In the genomic region with DNA sequence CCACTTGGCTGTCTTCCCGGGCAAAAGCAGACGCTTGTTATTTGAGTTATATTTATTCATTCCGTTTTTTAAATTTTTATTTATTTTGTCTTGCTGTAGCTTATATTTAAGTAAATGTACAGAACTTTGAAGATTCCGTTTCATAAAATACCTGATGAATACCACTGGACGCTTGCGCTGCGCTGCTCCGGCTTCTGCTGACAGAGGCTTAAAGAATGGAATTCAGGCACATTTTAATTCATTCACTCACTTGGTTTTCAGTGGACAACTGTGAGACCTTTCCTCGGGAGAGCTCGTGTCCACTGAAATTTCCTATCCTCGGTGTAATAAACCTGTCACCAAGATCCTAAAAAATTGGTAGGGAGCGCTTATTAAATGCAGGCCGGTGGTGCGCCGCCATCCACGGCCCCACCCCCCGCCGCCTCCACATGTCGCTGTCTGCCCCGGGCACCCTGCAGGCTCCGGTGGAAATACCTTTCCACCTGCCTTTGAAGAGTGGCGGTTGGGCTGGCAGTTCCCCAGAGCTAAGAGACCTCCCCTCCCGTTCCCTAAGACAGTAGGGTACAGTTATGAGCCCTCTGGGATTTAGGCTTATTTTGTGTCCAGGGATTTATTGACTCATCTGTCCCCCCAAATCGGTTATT, we compare ENCODE assay signal across 16 cellular contexts.
DNase-seq lines count a peak whose midpoint lies in the region; ATAC-seq and TF ChIP-seq lines count a peak whose summit lies in the region.
"Had no signal": no experiment of that assay in that cellular context is flagged by ENCODE, and none has a peak within 500 bp of the region (broad histone marks: within the 10 kb centered on the region; RNA-seq: fewer than 3 reads in every experiment).

No MANE protein-coding gene starts in this region.

- H2BK12ac ChIP-seq in H9 (ENCODE audit: insufficient read length, low read depth, low read length): no peak overlapping the region

- no peak overlapping the region for H3K56ac ChIP-seq in H9 (ENCODE audit: insufficient read length, low read depth, low read length)

- no peaks in the 10 kb centered on the region for H3K36me3 Mint-ChIP-seq in H9 (ENCODE audit: insufficient read depth in 1 of 3, low read depth in 3 of 3)

- peak overlapping the region in 1 of 2 experiments; percentile 60; a peak in 2 of 5 replicates for H3K4me3 Mint-ChIP-seq in H9
- H3K4me3 Mint-ChIP-seq: stimulated activated effector memory CD8-positive, alpha-beta T cell treated with anti-CD3 and anti-CD28 coated beads, Interleukin-12 subunit alpha, Interleukin-12 subunit beta, amount 100 ng/mL, for 72 hours had no signal

- peak; percentile 66 for DNase-seq in H9
- peak; percentile 25 for DNase-seq in NCI-H2171 treated with DMSO at 0.1 percent for 48 hours (lab: John Stamatoyannopoulos, UW)
- DNase-seq in anterior cingulate cortex (lab: John Stamatoyannopoulos, UW): no peak
- DNase-seq in NCI-H446 treated with DMSO at 0.1 percent for 48 hours (lab: John Stamatoyannopoulos, UW): no peak
- DNase-seq: activated effector memory CD4-positive, alpha-beta T cell treated with anti-CD3 and anti-CD28 coated beads, Interleukin-2, amount 50 U/mL, for 16 hours; C1 segment of cervical spinal cord; dorsolateral prefrontal cortex; NCI-H187; right lobe of liver; stimulated activated CD4-positive, alpha-beta T cell treated with anti-CD3 and anti-CD28 coated beads, Interleukin-4, amount 100 ng/mL, for 4 hours; uterus had no signal

- no peak overlapping the region for H4K91ac ChIP-seq in H9 (ENCODE audit: insufficient read length, low read depth, low read length)

- no peaks in the 10 kb centered on the region for H4K20me1 ChIP-seq in H9 (ENCODE audit: control insufficient read depth, insufficient read depth, insufficient read length)

- H3K79me2 ChIP-seq in H9 (ENCODE audit: insufficient read depth, low read length) (no peaks in the 10 kb centered on the region), parathyroid adenoma (no peaks in the 10 kb centered on the region)

- no peak overlapping the region for H3K14ac ChIP-seq in H9 (ENCODE audit: insufficient read depth, low read length)

- H3K4me1 Mint-ChIP-seq in H9: peaks cover 54 to 61% of the 10 kb centered on the region in 2 experiments

- no peak overlapping the region for H3K23ac ChIP-seq in H9 (ENCODE audit: insufficient read length, low read depth, low read length)

- H3K36me3 ChIP-seq in parathyroid adenoma (ENCODE audit: control insufficient read depth, insufficient read depth, low read length): no peaks in the 10 kb centered on the region
- H3K36me3 ChIP-seq: right lobe of liver, SJSA1, uterus had no signal

- no peak overlapping the region for H4K5ac ChIP-seq in H9 (ENCODE audit: insufficient read length, low read depth, low read length)

- no peak overlapping the region for H2BK15ac ChIP-seq in H9 (ENCODE audit: low read depth, low read length)

- no peaks in the 10 kb centered on the region for H3K9me3 ChIP-seq in H9 (ENCODE audit: control insufficient read depth, low read depth, low read length)
- H3K9me3 ChIP-seq in iPS-18c (ENCODE audit: control insufficient read depth, insufficient read depth, low read length): no peaks in the 10 kb centered on the region
- no peaks in the 10 kb centered on the region for H3K9me3 ChIP-seq in parathyroid adenoma (ENCODE audit: control insufficient read depth, low read length)
- H3K9me3 ChIP-seq: right lobe of liver, SJSA1, uterus had no signal

- H3K27me3 Mint-ChIP-seq in H9 (ENCODE audit: low read depth): peaks cover 60% of the 10 kb centered on the region

- H3K9ac ChIP-seq in H9 (ENCODE audit: extremely low read depth, insufficient read length, low read length) (no peak overlapping the region), parathyroid adenoma (no peak overlapping the region)

- no peaks in the 10 kb centered on the region for H3K9me3 Mint-ChIP-seq in H9
- H3K9me3 Mint-ChIP-seq: stimulated activated effector memory CD8-positive, alpha-beta T cell treated with anti-CD3 and anti-CD28 coated beads, Interleukin-12 subunit alpha, Interleukin-12 subunit beta, amount 100 ng/mL, for 72 hours had no signal

- no peak overlapping the region for H3K27ac Mint-ChIP-seq in H9
- H3K27ac Mint-ChIP-seq: stimulated activated effector memory CD8-positive, alpha-beta T cell treated with anti-CD3 and anti-CD28 coated beads, Interleukin-12 subunit alpha, Interleukin-12 subunit beta, amount 100 ng/mL, for 72 hours had no signal

- H2AFZ ChIP-seq in H9 (ENCODE audit: low read length) (no peak overlapping the region), parathyroid adenoma (peak overlapping the region; percentile 68)

- H3K4me3 ChIP-seq in iPS-18c (ENCODE audit: insufficient read depth, low read depth, low read length) (peak overlapping the region; percentile 5; the same call in 1 of the 2 replicates), parathyroid adenoma (ENCODE audit: low read depth, low read length) (no peak overlapping the region)
- H3K4me3 ChIP-seq: right lobe of liver, SJSA1, uterus had no signal

- H3K23me2 ChIP-seq in H9 (ENCODE audit: insufficient read length, low read depth, low read length, poor library complexity, severe bottlenecking): peaks cover 3% of the 10 kb centered on the region

- H3K27me3 ChIP-seq in H9 (ENCODE audit: insufficient read depth, low read length) (peaks cover 25% of the 10 kb centered on the region; the same call in 1 of the 2 replicates), parathyroid adenoma (ENCODE audit: control insufficient read depth, insufficient read depth, low read length) (no peaks in the 10 kb centered on the region)
- H3K27me3 ChIP-seq: right lobe of liver, SJSA1, uterus had no signal

- TF ChIP-seq CTCF in H9 (conservative IDR thresholded peaks at IDR 0.05): peak; percentile 51
- no peak for TF ChIP-seq CTCF in parathyroid adenoma (IDR thresholded peaks at IDR 0.05)

- no peak for ATAC-seq in GM21381 (IDR thresholded peaks at IDR 0.05; ENCODE audit: unreplicated experiment)
- ATAC-seq: stimulated activated effector memory CD8-positive, alpha-beta T cell treated with anti-CD3 and anti-CD28 coated beads, Interleukin-12 subunit alpha, Interleukin-12 subunit beta, amount 100 ng/mL, for 72 hours had no signal

- no peak overlapping the region for H4K8ac ChIP-seq in H9 (replicated peaks; ENCODE audit: insufficient read length, low read depth, low read length)

- H2BK120ac ChIP-seq in H9 (ENCODE audit: low read depth, low read length, poor library complexity, severe bottlenecking): no peak overlapping the region

- H2BK20ac ChIP-seq in H9 (ENCODE audit: low read depth, low read length, poor library complexity, severe bottlenecking): no peak overlapping the region

- H2BK5ac ChIP-seq in H9 (ENCODE audit: insufficient read length, low read length): no peak overlapping the region

- H3K4ac ChIP-seq in H9 (ENCODE audit: low read depth, low read length): no peak overlapping the region

- H3K18ac ChIP-seq in H9 (ENCODE audit: insufficient read length, low read depth, low read length): no peak overlapping the region

- H3K27ac ChIP-seq in H9 (ENCODE audit: insufficient read length, low read depth, low read length) (no peak overlapping the region), parathyroid adenoma (no peak overlapping the region)
- H3K27ac ChIP-seq: dorsolateral prefrontal cortex, right lobe of liver, SJSA1, uterus had no signal

- H2AK5ac ChIP-seq in H9 (ENCODE audit: insufficient read length, low read length): no peak overlapping the region

- H3K4me2 ChIP-seq in H9 (ENCODE audit: insufficient read depth, insufficient read length, low read length) (peak overlapping the region; percentile 68), parathyroid adenoma (ENCODE audit: low read length) (no peak overlapping the region)

- WGBS in H9 (ENCODE audit: extremely low coverage, insufficient read length, low lambda C conversion rate): no CpG with 5 or more reads among the region's 24 CpGs

- no peaks in the 10 kb centered on the region for H3K79me1 ChIP-seq in H9 (ENCODE audit: insufficient read depth, low read depth, low read length, poor library complexity, severe bottlenecking)

- H3K4me1 ChIP-seq in H9 (ENCODE audit: insufficient read depth, low read length) (peaks cover 23% of the 10 kb centered on the region), parathyroid adenoma (no peaks in the 10 kb centered on the region)
- H3K4me1 ChIP-seq: right lobe of liver had no signal

- H3T11ph ChIP-seq in H9 (ENCODE audit: low read length): no peak overlapping the region

Comparison
In these comparisons a context has a peak if more than half of its experiments do, and no peak if none do; other contexts are left out.
1. DNase-seq: peak in H9 (single experiment) and NCI-H2171 treated with DMSO at 0.1 percent for 48 hours (single experiment); none in anterior cingulate cortex (0 of 58) and NCI-H446 treated with DMSO at 0.1 percent for 48 hours (single experiment).